In genomic region chr14:72717220-72717619, GRCh38 we compare ENCODE assay signal across 35 cellular contexts.
DNase-seq lines count a peak whose midpoint lies in the region; ATAC-seq, FAIRE-seq and TF ChIP-seq lines count a peak whose summit lies in the region.
"Had no signal": no experiment of that assay in that cellular context is flagged by ENCODE, and none has a peak within 500 bp of the region (broad histone marks: within the 10 kb centered on the region; RNA-seq: fewer than 3 reads in every experiment).

No MANE protein-coding gene starts in this region.

- intact Hi-C loops in aorta (cut with DNase I) = no loop called here

- H3K36me3 Mint-ChIP-seq in T-helper 1 cell treated with Interleukin-12 subunit alpha and Interleukin-12 subunit beta and Interleukin-4 antibody, amounts not matched to agents 30 μg/mL and 1 μg/mL, for 36 hours (ENCODE audit: low read depth) = peaks cover 10% of the 10 kb centered on the region
- peaks cover 5% of the 10 kb centered on the region for H3K36me3 Mint-ChIP-seq in nephron (ENCODE audit: low read depth)
- H3K36me3 Mint-ChIP-seq: CD8-positive, alpha-beta T cell; mesothelial cell of epicardium had no signal

- peak overlapping the region; percentile 7 for H3K27ac ChIP-seq in KOPT-K1 (ENCODE audit: low read depth, low read length, poor library complexity, severe bottlenecking)
- H3K27ac ChIP-seq in gastroesophageal sphincter = no peak overlapping the region
- H3K27ac ChIP-seq in aorta (ENCODE audit: low read depth in 1 of 2, low read length in 2 of 2) = no peak overlapping the region
- H3K27ac ChIP-seq: 22Rv1, adrenal gland, coronary artery, parathyroid adenoma, right lobe of liver, RWPE1, SK-N-MC had no signal

- FAIRE-seq in GM12892 (lab: Jason Lieb, UNC) = peak; percentile 62
- FAIRE-seq: bronchial epithelial cell, K562 had no signal

- WGBS in gastroesophageal sphincter (ENCODE audit: low coverage in 1 of 2), 2 donors = 93 to 100% methylated on average over 1 to 2 of the region's 2 CpGs
- 96 to 98% methylated on average over 2 of the region's 2 CpGs for WGBS in aorta, 2 donors

- DNase-seq in T-helper 1 cell (no peak), GM12892 (ENCODE audit: insufficient read length) (no peak), DMS153 treated with DMSO at 0.1 percent for 48 hours (lab: John Stamatoyannopoulos, UW; ENCODE audit: unreplicated experiment) (no peak), aorta (no peak)
- DNase-seq: activated CD4-positive, alpha-beta T cell treated with anti-CD3 and anti-CD28 coated beads for 48 hours; adrenal gland; CD8-positive, alpha-beta T cell; DMS 273 treated with DMSO at 0.1 percent for 48 hours; foreskin melanocyte; hypothalamus; left ventricle myocardium superior; MM.1S; NCI-H1417; NCI-H2081; NCI-H345; NCI-H748 treated with DMSO at 0.1 percent for 48 hours; right lobe of liver; stimulated activated CD4-positive, alpha-beta T cell treated with anti-CD3 and anti-CD28 coated beads, Interleukin-4, amount 100 ng/mL, for 4 hours had no signal

- H3K4me1 Mint-ChIP-seq in T-helper 1 cell treated with Interleukin-12 subunit alpha and Interleukin-12 subunit beta and Interleukin-4 antibody, amounts not matched to agents 30 μg/mL and 1 μg/mL, for 36 hours (ENCODE audit: low read depth) = peaks cover 47% of the 10 kb centered on the region
- peaks cover 33% of the 10 kb centered on the region for H3K4me1 Mint-ChIP-seq in nephron

- H3K4me3 Mint-ChIP-seq in T-helper 1 cell treated with Interleukin-12 subunit alpha and Interleukin-12 subunit beta and Interleukin-4 antibody, amounts not matched to agents 30 μg/mL and 1 μg/mL, for 36 hours = peak overlapping the region; percentile 4
- no peak overlapping the region for H3K4me3 Mint-ChIP-seq in nephron
- H3K4me3 Mint-ChIP-seq: CD8-positive, alpha-beta T cell; mesothelial cell of epicardium; neural crest cell; stimulated activated naive CD8-positive, alpha-beta T cell treated with anti-CD3 and anti-CD28 coated beads, Interleukin-15, Interleukin-2, amounts not matched to agents 100 ng/mL and 50 ng/mL, for 24 hours had no signal

- peaks cover 10% of the 10 kb centered on the region; the same call in 1 of the 2 replicates for H3K36me3 ChIP-seq in KOPT-K1 (ENCODE audit: insufficient read depth, low read length)
- H3K36me3 ChIP-seq in gastroesophageal sphincter = no peaks in the 10 kb centered on the region
- no peaks in the 10 kb centered on the region for H3K36me3 ChIP-seq in aorta (ENCODE audit: control insufficient read depth in 1 of 2, insufficient read depth in 2 of 2, low read length in 1 of 2)
- H3K36me3 ChIP-seq: adrenal gland, HAP-1, right lobe of liver, tibial artery had no signal

- TF ChIP-seq POLR2A in GM12892 (IDR thresholded peaks at IDR 0.05; ENCODE audit: low read depth, low read length) (no peak), gastroesophageal sphincter (IDR thresholded peaks at IDR 0.05) (no peak)

- ATAC-seq in gastroesophageal sphincter = no peak
- no peak for ATAC-seq in aorta (ENCODE audit: low FRiP score)
- ATAC-seq: CD8-positive, alpha-beta T cell; esophagus mucosa; left ventricle myocardium superior; right lobe of liver had no signal

- H3K9me3 Mint-ChIP-seq in T-helper 1 cell treated with Interleukin-12 subunit alpha and Interleukin-12 subunit beta and Interleukin-4 antibody, amounts not matched to agents 30 μg/mL and 1 μg/mL, for 36 hours = no peaks in the 10 kb centered on the region
- H3K9me3 Mint-ChIP-seq in nephron = no peaks in the 10 kb centered on the region
- H3K9me3 Mint-ChIP-seq: CD8-positive, alpha-beta T cell; mesothelial cell of epicardium; neural crest cell; stimulated activated naive CD8-positive, alpha-beta T cell treated with anti-CD3 and anti-CD28 coated beads, Interleukin-15, Interleukin-2, amounts not matched to agents 100 ng/mL and 50 ng/mL, for 24 hours had no signal

- H3K27ac Mint-ChIP-seq in T-helper 1 cell treated with Interleukin-12 subunit alpha and Interleukin-12 subunit beta and Interleukin-4 antibody, amounts not matched to agents 30 μg/mL and 1 μg/mL, for 36 hours = peak overlapping the region; percentile 37
- peak overlapping the region in 2 of 3 experiments; percentile 30 to 58 for H3K27ac Mint-ChIP-seq in nephron
- H3K27ac Mint-ChIP-seq: CD8-positive, alpha-beta T cell; mesothelial cell of epicardium; stimulated activated naive CD8-positive, alpha-beta T cell treated with anti-CD3 and anti-CD28 coated beads, Interleukin-15, Interleukin-2, amounts not matched to agents 100 ng/mL and 50 ng/mL, for 24 hours had no signal

- H3K27me3 ChIP-seq in gastroesophageal sphincter = no peaks in the 10 kb centered on the region
- no peaks in the 10 kb centered on the region for H3K27me3 ChIP-seq in aorta (ENCODE audit: control insufficient read depth in 1 of 2, insufficient read depth in 2 of 2, low read length in 1 of 2)
- H3K27me3 ChIP-seq: adrenal gland, right lobe of liver, tibial artery had no signal

- H3K9me3 ChIP-seq in KOPT-K1 (ENCODE audit: insufficient read depth, low read length, poor library complexity, severe bottlenecking) = no peaks in the 10 kb centered on the region
- no peaks in the 10 kb centered on the region for H3K9me3 ChIP-seq in gastroesophageal sphincter
- H3K9me3 ChIP-seq in aorta (ENCODE audit: control insufficient read depth, low read length) = no peaks in the 10 kb centered on the region
- H3K9me3 ChIP-seq: adrenal gland, HAP-1, right lobe of liver, tibial artery had no signal

- H3K27me3 Mint-ChIP-seq in T-helper 1 cell treated with Interleukin-12 subunit alpha and Interleukin-12 subunit beta and Interleukin-4 antibody, amounts not matched to agents 30 μg/mL and 1 μg/mL, for 36 hours (ENCODE audit: low read depth) = no peaks in the 10 kb centered on the region
- no peaks in the 10 kb centered on the region for H3K27me3 Mint-ChIP-seq in nephron (ENCODE audit: low read depth)
- H3K27me3 Mint-ChIP-seq: stimulated activated naive CD8-positive, alpha-beta T cell treated with anti-CD3 and anti-CD28 coated beads, Interleukin-15, Interleukin-2, amounts not matched to agents 100 ng/mL and 50 ng/mL, for 24 hours had no signal

- H3K4me3 ChIP-seq in gastroesophageal sphincter (no peak overlapping the region), aorta (ENCODE audit: low read length in 2 of 2) (no peak overlapping the region)
- H3K4me3 ChIP-seq: adrenal gland, coronary artery, HAP-1, K562, right lobe of liver, SK-N-MC, tibial artery had no signal

- no peak for TF ChIP-seq EP300 in gastroesophageal sphincter (IDR thresholded peaks at IDR 0.05)

- H3K4me1 ChIP-seq in gastroesophageal sphincter (peaks cover 0 to 39% (median 4%) of the 10 kb centered on the region in 3 donors), aorta (ENCODE audit: control insufficient read depth in 1 of 2, insufficient read depth in 2 of 2, low read length in 2 of 2) (no peaks in the 10 kb centered on the region)
- H3K4me1 ChIP-seq: adrenal gland, HAP-1, right lobe of liver had no signal

- no peak for TF ChIP-seq CTCF in nephron (IDR thresholded peaks at IDR 0.05; ENCODE audit: unreplicated experiment in 3 of 3)
- TF ChIP-seq CTCF in gastroesophageal sphincter (IDR thresholded peaks at IDR 0.05) = no peak
